In the genomic region with DNA sequence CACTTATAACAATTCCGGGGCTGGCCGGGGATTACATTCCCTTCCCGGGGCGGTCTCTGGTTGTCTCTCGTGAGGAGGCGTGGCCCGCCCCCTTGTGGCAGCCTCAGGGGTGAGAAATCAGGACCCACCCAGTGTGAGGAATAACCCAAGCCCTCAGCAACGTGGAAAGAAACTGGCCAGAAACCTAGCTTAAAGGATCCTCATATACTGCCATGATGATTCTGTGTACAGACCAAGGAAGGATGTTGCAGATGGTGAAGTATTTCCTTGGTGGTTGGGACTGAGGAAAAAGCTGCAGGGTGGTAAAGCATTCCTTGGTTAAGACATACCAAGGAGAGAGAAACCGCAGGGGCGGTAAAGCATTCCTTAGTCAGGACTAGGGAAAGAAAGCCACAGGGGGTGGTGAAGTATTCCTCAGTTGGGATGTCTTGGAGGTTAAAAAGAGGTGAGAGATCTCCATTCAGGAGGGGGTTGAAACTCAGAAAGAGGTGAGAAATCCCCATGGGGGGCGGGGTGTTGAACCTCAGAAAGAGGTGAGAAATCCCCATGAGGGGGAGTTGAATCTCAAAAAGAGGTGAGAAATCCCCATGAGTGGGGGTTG, we compare ENCODE assay signal across 8 cellular contexts.
A peak's percentile ranks its signal among the peaks of the same experiment; 100 is the strongest.
DNase-seq lines count a peak whose midpoint lies in the region; ATAC-seq, FAIRE-seq and TF ChIP-seq lines count a peak whose summit lies in the region.

No MANE protein-coding gene starts in this region.

- ATAC-seq in activated T-helper 17 cell treated with anti-CD3 and anti-CD28 coated beads, Interleukin-2, amount 50 U/mL, for 72 hours (replicated peaks): peak; percentile 62
- ATAC-seq in GM21723 (IDR thresholded peaks at IDR 0.05; ENCODE audit: unreplicated experiment): no peak

- no peaks in the 10 kb centered on the region for H3K36me3 ChIP-seq in kidney epithelial cell (ENCODE audit: control insufficient read depth, insufficient read depth, low read length)
- no peaks in the 10 kb centered on the region for H3K36me3 ChIP-seq in MM.1S (replicated peaks; ENCODE audit: insufficient read depth, low read length)

- H3K36me3 Mint-ChIP-seq in activated T-helper 17 cell treated with anti-CD3 and anti-CD28 coated beads, Interleukin-2, amount 50 U/mL, for 72 hours (ENCODE audit: low read depth): peaks cover 11% of the 10 kb centered on the region

- H3F3A ChIP-seq in MM.1S (ENCODE audit: insufficient read depth, low read length): no peaks in the 10 kb centered on the region

- no peak overlapping the region for H2AFZ ChIP-seq in MM.1S (ENCODE audit: low read length)

- no peaks in the 10 kb centered on the region for H3K4me1 ChIP-seq in MM.1S (ENCODE audit: low read length)

- no peaks in the 10 kb centered on the region for H3K9me3 Mint-ChIP-seq in activated T-helper 17 cell treated with anti-CD3 and anti-CD28 coated beads, Interleukin-2, amount 50 U/mL, for 72 hours

- no peaks in the 10 kb centered on the region for H3K9me3 ChIP-seq in MM.1S (replicated peaks; ENCODE audit: insufficient read depth, low read length)

- H3K27me3 ChIP-seq in kidney epithelial cell (ENCODE audit: control insufficient read depth, insufficient read depth, low read length) (no peaks in the 10 kb centered on the region), MM.1S (replicated peaks; ENCODE audit: insufficient read depth, low read length) (no peaks in the 10 kb centered on the region)

- peak overlapping the region; percentile 63 for H3K4me3 Mint-ChIP-seq in activated T-helper 17 cell treated with anti-CD3 and anti-CD28 coated beads, Interleukin-2, amount 50 U/mL, for 72 hours

- H3K27ac Mint-ChIP-seq in activated T-helper 17 cell treated with anti-CD3 and anti-CD28 coated beads, Interleukin-2, amount 50 U/mL, for 72 hours: peak overlapping the region; percentile 89

- no peak for FAIRE-seq in urothelium cell line (lab: Jason Lieb, UNC)

- DNase-seq in stimulated activated CD4-positive, alpha-beta T cell treated with anti-CD3 and anti-CD28 coated beads, Interleukin-12 subunit alpha, Interleukin-12 subunit beta, amount 100 ng/mL, for 4 hours: peak; percentile 19
- DNase-seq in stimulated activated CD4-positive, alpha-beta T cell treated with anti-CD3 and anti-CD28 coated beads, Interleukin-2, amount 100 ng/mL, for 48 hours: no peak
- DNase-seq in kidney epithelial cell (ENCODE audit: low read depth) (peak; percentile 19), urothelium cell line (ENCODE audit: low spot score) (peak; percentile 21), MM.1S (no peak), GM13976 (ENCODE audit: low spot score) (no peak)

- H3K4me3 ChIP-seq in kidney epithelial cell (ENCODE audit: low read depth, low read length): no peak overlapping the region
- H3K4me3 ChIP-seq in MM.1S (ENCODE audit: low read length): no peak overlapping the region

- no peak overlapping the region for H3K27ac ChIP-seq in MM.1S (ENCODE audit: low read length)

- no peaks in the 10 kb centered on the region for H3K79me2 ChIP-seq in MM.1S (ENCODE audit: low read length)

- no peaks in the 10 kb centered on the region for H4K20me1 ChIP-seq in MM.1S (ENCODE audit: insufficient read depth, low read length)

- H3K9ac ChIP-seq in MM.1S (ENCODE audit: low read length): no peak overlapping the region

- TF ChIP-seq CTCF in kidney epithelial cell (IDR thresholded peaks at IDR 0.05; ENCODE audit: insufficient read depth, low read length, poor library complexity, severe bottlenecking): peak; percentile 24
- no peak for TF ChIP-seq CTCF in MM.1S (IDR thresholded peaks at IDR 0.05; ENCODE audit: low read length)
- TF ChIP-seq CTCF in GM13976 (IDR thresholded peaks at IDR 0.05; ENCODE audit: borderline replicate concordance, control extremely low read depth, extremely low read depth, insufficient read depth, missing control alignments): no peak

- peaks cover 11% of the 10 kb centered on the region for H3K4me1 Mint-ChIP-seq in activated T-helper 17 cell treated with anti-CD3 and anti-CD28 coated beads, Interleukin-2, amount 50 U/mL, for 72 hours

- no peak overlapping the region for H3K4me2 ChIP-seq in MM.1S (ENCODE audit: low read depth, low read length)

- in situ Hi-C loops in GM13976 (cut with MboI; ENCODE audit: low sequenced_read_pairs, unreplicated experiment): no loop called here

- no peaks in the 10 kb centered on the region for H3K27me3 Mint-ChIP-seq in activated T-helper 17 cell treated with anti-CD3 and anti-CD28 coated beads, Interleukin-2, amount 50 U/mL, for 72 hours

- no peaks in the 10 kb centered on the region for H3K9me2 ChIP-seq in MM.1S (replicated peaks; ENCODE audit: insufficient read depth, low read length)

Comparison
In these comparisons a context has a peak if more than half of its experiments do, and no peak if none do; other contexts are left out.
1. DNase-seq: peak in stimulated activated CD4-positive, alpha-beta T cell treated with anti-CD3 and anti-CD28 coated beads, Interleukin-12 subunit alpha, Interleukin-12 subunit beta, amount 100 ng/mL, for 4 hours (single experiment), kidney epithelial cell (single experiment) and urothelium cell line (single experiment); none in stimulated activated CD4-positive, alpha-beta T cell treated with anti-CD3 and anti-CD28 coated beads, Interleukin-2, amount 100 ng/mL, for 48 hours (0 of 2), MM.1S (single experiment) and GM13976 (single experiment).